ENCODE assay signal across 17 cellular contexts in genomic region chr10:86692664-86693063, GRCh38. TPM values are rescaled to one million over a fixed set of nuclear protein-coding genes. Genes with fewer than 3 reads are reported as not detected.
A peak's percentile ranks its signal among the peaks of the same experiment; 100 is the strongest.
DNase-seq lines count a peak whose midpoint lies in the region; ATAC-seq and TF ChIP-seq lines count a peak whose summit lies in the region.
"Had no signal": no experiment of that assay in that cellular context is flagged by ENCODE, and none has a peak within 500 bp of the region (broad histone marks: within the 10 kb centered on the region; RNA-seq: fewer than 3 reads in every experiment).

No MANE protein-coding gene starts in this region.

- TF ChIP-seq EP300 in sigmoid colon (IDR thresholded peaks at IDR 0.05), result no peak

- intact Hi-C loops in cardiac septum (cut with DNase I), result no loop called here
- intact Hi-C loops in right cardiac atrium (cut with DNase I), result loop anchor here in 3 of 4 donors (5.0 to 10.0 kb wide), 2 partner anchors 202 to 205 kb away; no protein-coding TSS in a partner anchor
- intact Hi-C loops in sigmoid colon (cut with DNase I), result loop anchor here (2.0 kb wide), 1 partner anchor 208 kb away; no protein-coding TSS in a partner anchor

- DNase-seq in right atrium auricular region (ENCODE audit: low spot score) (no peak), cardiac septum (ENCODE audit: low spot score) (no peak), right cardiac atrium (peak in 2 of 3 donors; percentile 53), sigmoid colon (no peak), NCI-H2081 treated with DMSO at 0.1 percent for 48 hours (lab: John Stamatoyannopoulos, UW) (no peak), DMS53 treated with DMSO at 0.1 percent for 48 hours (lab: John Stamatoyannopoulos, UW; ENCODE audit: unreplicated experiment) (no peak)
- DNase-seq: BE2C; CD4-positive, alpha-beta memory T cell; DMS79 treated with DMSO at 0.1 percent for 48 hours; EL; H9 had no signal

- no peaks in the 10 kb centered on the region for H3K27me3 ChIP-seq in right atrium auricular region
- no peaks in the 10 kb centered on the region for H3K27me3 ChIP-seq in right cardiac atrium (ENCODE audit: control insufficient read depth, insufficient read depth)
- H3K27me3 ChIP-seq in sigmoid colon, result no peaks in the 10 kb centered on the region
- H3K27me3 ChIP-seq: BE2C had no signal

- H3K4me3 ChIP-seq in right atrium auricular region (no peak overlapping the region), right cardiac atrium (ENCODE audit: low read length) (no peak overlapping the region), sigmoid colon (no peak overlapping the region)
- H3K4me3 ChIP-seq: A549, GM23338 had no signal

- no peak for TF ChIP-seq POLR2A in sigmoid colon (IDR thresholded peaks at IDR 0.05)

- H3K9me3 ChIP-seq in right atrium auricular region, result no peaks in the 10 kb centered on the region
- no peaks in the 10 kb centered on the region for H3K9me3 ChIP-seq in right cardiac atrium (ENCODE audit: control insufficient read depth, low read length)
- no peaks in the 10 kb centered on the region for H3K9me3 ChIP-seq in sigmoid colon
- H3K9me3 ChIP-seq: A549, BE2C had no signal

- H3K4me1 ChIP-seq in right atrium auricular region (peaks cover 0 to 48% of the 10 kb centered on the region in 2 donors), right cardiac atrium (ENCODE audit: control insufficient read depth, insufficient read depth, low read length) (no peaks in the 10 kb centered on the region), sigmoid colon (peaks cover 0 to 65% (median 52%) of the 10 kb centered on the region in 4 donors)
- H3K4me1 ChIP-seq: A549, BE2C had no signal

- H3K27ac ChIP-seq in right atrium auricular region, result peak overlapping the region; percentile 59 to 98
- peak overlapping the region; percentile 11 for H3K27ac ChIP-seq in right cardiac atrium (ENCODE audit: low read length)
- H3K27ac ChIP-seq in sigmoid colon, result peak overlapping the region; percentile 38 to 95 (median 55)
- H3K27ac ChIP-seq: A549, C4-2B had no signal

- 90% methylated on average over 7 of the region's 7 CpGs for WGBS in right cardiac atrium
- 91 to 94% methylated on average over 7 of the region's 7 CpGs for WGBS in sigmoid colon, 2 donors

- TF ChIP-seq CTCF in right atrium auricular region (IDR thresholded peaks at IDR 0.05) (no peak), sigmoid colon (IDR thresholded peaks at IDR 0.05) (no peak)

- peaks cover 38% of the 10 kb centered on the region for H3K36me3 ChIP-seq in right atrium auricular region
- H3K36me3 ChIP-seq in sigmoid colon, result peaks cover 0 to 32% (median 7%) of the 10 kb centered on the region in 4 donors
- H3K36me3 ChIP-seq: BE2C had no signal

- ATAC-seq in right cardiac atrium, result no peak
- no peak for ATAC-seq in GM21576 (IDR thresholded peaks at IDR 0.05; ENCODE audit: unreplicated experiment)
- ATAC-seq: A549 had no signal

RNA-seq across cellular contexts. Expression of gene LDB3, which starts 24.4 kb away (rescaled TPM):
- total RNA-seq in right atrium auricular region (100 to 1,000 TPM; 448 to 908 TPM), cardiac septum (1,178 TPM), right cardiac atrium (1,000 to 10,000 TPM in 1 of 4 donors, 100 to 1,000 TPM in 3; 738 to 1,111 (median 934) TPM), sigmoid colon (10 to 100 TPM; 13.2 to 42.1 (median 22.4) TPM)
- polyA plus RNA-seq in right cardiac atrium (1,223 TPM), sigmoid colon (1 to 10 TPM; 1.2 to 1.9 (median 1.8) TPM)
- total RNA-seq: HT-29 had no signal
- polyA plus RNA-seq: CD4-positive, alpha-beta memory T cell had no signal

RNA-seq across cellular contexts. Expression of gene OPN4, which starts 38.3 kb away (rescaled TPM):
- total RNA-seq in right atrium auricular region, result under 1 TPM; 0.19 to 0.31 TPM
- not detected for total RNA-seq in cardiac septum
- total RNA-seq in right cardiac atrium, result 1 to 10 TPM in 2 of 4 donors, under 1 TPM in 2; 0.32 to 1.2 (median 0.95) TPM
- polyA plus RNA-seq in right cardiac atrium, result 0.93 TPM
- total RNA-seq in sigmoid colon, result not detected
- under 1 TPM in 1 of 3 donors, not detected in 2; 0.04 TPM for polyA plus RNA-seq in sigmoid colon
- total RNA-seq: CD4-positive, alpha-beta memory T cell; GM23338; H9; HT-29 had no signal
- polyA plus RNA-seq: A549; AG04450; CD4-positive, alpha-beta memory T cell; GM23338 had no signal

Comparison
In these comparisons a context has a peak if more than half of its experiments do, and no peak if none do; other contexts are left out.
1. DNase-seq: peak in right cardiac atrium (2 of 3); none in right atrium auricular region (single experiment), cardiac septum (single experiment), sigmoid colon (single experiment), NCI-H2081 treated with DMSO at 0.1 percent for 48 hours (single experiment) and DMS53 treated with DMSO at 0.1 percent for 48 hours (single experiment).
2. H3K27ac ChIP-seq: peak in every context shown above with its lines; median percentile 78 in right atrium auricular region; 55 in sigmoid colon; 11 in right cardiac atrium.
3. RNA of gene LDB3, which starts 24.4 kb away (total RNA-seq): 1,178 TPM in cardiac septum (single experiment), 738 to 1,111 TPM in right cardiac atrium and 448 to 908 TPM in right atrium auricular region; 13.2 to 42.1 TPM in sigmoid colon; every median in the first group is over 10 times any median in the second.